ENCODE assay signal across 8 cellular contexts in the genomic region with DNA sequence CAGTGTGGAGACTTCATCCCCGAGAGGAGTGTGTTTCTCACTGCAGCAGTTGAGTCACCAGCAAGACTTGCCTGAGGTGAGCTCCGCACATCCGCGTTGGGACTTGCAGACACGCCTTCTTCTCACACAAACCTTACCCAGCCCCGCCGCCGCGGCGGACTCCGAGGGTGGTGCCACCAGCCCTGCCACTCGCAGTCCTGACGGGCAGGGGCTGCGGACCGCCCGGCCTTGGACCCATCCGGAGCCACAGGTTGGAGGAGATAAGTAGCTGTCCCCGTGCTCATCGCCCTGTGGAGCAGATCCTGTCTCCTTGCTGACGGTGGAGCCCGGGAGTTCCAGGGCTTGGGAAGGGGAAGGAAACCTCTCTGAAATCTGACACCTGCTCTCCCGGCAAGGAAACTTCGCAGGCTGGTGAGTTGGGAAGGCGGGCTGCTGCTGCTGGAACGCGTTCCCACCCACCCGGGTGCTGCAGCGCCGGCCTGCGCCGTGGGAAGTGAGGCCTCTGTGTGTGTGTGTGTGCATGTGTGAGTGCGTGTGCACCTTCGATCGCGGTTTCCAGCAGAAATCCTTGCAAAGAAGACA. TPM values are rescaled to one million over a fixed set of nuclear protein-coding genes. Genes with fewer than 3 reads are reported as not detected.
A peak's percentile ranks its signal among the peaks of the same experiment; 100 is the strongest.
DNase-seq lines count a peak whose midpoint lies in the region; ATAC-seq and TF ChIP-seq lines count a peak whose summit lies in the region.

A gene with protein sequence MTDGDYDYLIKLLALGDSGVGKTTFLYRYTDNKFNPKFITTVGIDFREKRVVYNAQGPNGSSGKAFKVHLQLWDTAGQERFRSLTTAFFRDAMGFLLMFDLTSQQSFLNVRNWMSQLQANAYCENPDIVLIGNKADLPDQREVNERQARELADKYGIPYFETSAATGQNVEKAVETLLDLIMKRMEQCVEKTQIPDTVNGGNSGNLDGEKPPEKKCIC (plus strand): TSS at position 188 of the 582 bp plus-strand sequence. CDS start 49,109 bp downstream, outside the sequence.

- peak within 1 kb of the TSS; percentile 72 for H3K4me3 ChIP-seq in effector memory CD4-positive, alpha-beta T cell (ENCODE audit: insufficient read depth, low read depth, low read length, poor library complexity, severe bottlenecking)

- POLR2A ChIA-PET in activated CD8-positive, alpha-beta T cell treated with anti-CD3 and anti-CD28 coated beads for 36 hours (lab: Charles Lee), result interaction anchor here (1.1 kb wide), 1 partner anchor 110 kb away, joined by 4 read pairs; no protein-coding TSS in a partner anchor

- peaks cover 5% of the 10 kb centered on the region for H3K4me1 ChIP-seq in effector memory CD4-positive, alpha-beta T cell (ENCODE audit: control insufficient read depth, insufficient read depth, low read length, poor library complexity, severe bottlenecking)

- CTCF ChIA-PET in activated CD8-positive, alpha-beta T cell treated with anti-CD3 and anti-CD28 coated beads for 36 hours (lab: Charles Lee), result interaction anchor here (1.1 kb wide), 1 partner anchor 21 kb away, joined by 3 read pairs; no protein-coding TSS in a partner anchor

- no peaks in the 10 kb centered on the region for H3K36me3 Mint-ChIP-seq in activated CD8-positive, alpha-beta T cell treated with anti-CD3 and anti-CD28 coated beads for 36 hours (ENCODE audit: low read depth)
- H3K36me3 Mint-ChIP-seq in memory B cell, result peaks cover 2% of the 10 kb centered on the region

- peak; percentile 100 for ATAC-seq in activated CD8-positive, alpha-beta T cell treated with anti-CD3 and anti-CD28 coated beads for 36 hours
- ATAC-seq in memory B cell (ENCODE audit: low read depth), result peak; percentile 74
- no peak for ATAC-seq in HG02870 (IDR thresholded peaks at IDR 0.05; ENCODE audit: unreplicated experiment)

- H3K9me3 Mint-ChIP-seq in activated CD8-positive, alpha-beta T cell treated with anti-CD3 and anti-CD28 coated beads for 36 hours, result no peaks in the 10 kb centered on the region
- H3K9me3 Mint-ChIP-seq in memory B cell, result peaks cover 3% of the 10 kb centered on the region

- peak within 1 kb of the TSS; percentile 54 for H3K4me3 Mint-ChIP-seq in activated CD8-positive, alpha-beta T cell treated with anti-CD3 and anti-CD28 coated beads for 36 hours
- H3K4me3 Mint-ChIP-seq in memory B cell, result peak within 1 kb of the TSS; percentile 79

- DNase-seq in NCI-H1436 (lab: John Stamatoyannopoulos, UW) (peak; percentile 4), NCI-H1436 treated with DMSO at 0.1 percent for 48 hours (lab: John Stamatoyannopoulos, UW) (no peak), NCI-H510A (lab: John Stamatoyannopoulos, UW) (peak; percentile 59), memory B cell (ENCODE audit: low spot score in 2 of 2) (peak; percentile 7 to 11)
- DNase-seq in activated CD8-positive, alpha-beta T cell treated with anti-CD3 and anti-CD28 coated beads for 36 hours, result peak; percentile 78
- DNase-seq in effector memory CD4-positive, alpha-beta T cell, result peak; percentile 26 to 36 (median 31)
- DNase-seq in stimulated activated CD4-positive, alpha-beta T cell treated with anti-CD3 and anti-CD28 coated beads, TNF-alpha, amount 100 ng/mL, for 24 hours (ENCODE audit: low read depth in 3 of 3), result peak; percentile 38 to 71 (median 52)

- no peaks in the 10 kb centered on the region for H3K36me3 ChIP-seq in effector memory CD4-positive, alpha-beta T cell (ENCODE audit: control insufficient read depth, insufficient read depth, low read length)

- no peak for TF ChIP-seq CTCF in activated CD8-positive, alpha-beta T cell treated with anti-CD3 and anti-CD28 coated beads for 36 hours (IDR thresholded peaks at IDR 0.05)

- no peaks in the 10 kb centered on the region for H3K27me3 ChIP-seq in effector memory CD4-positive, alpha-beta T cell (replicated peaks; ENCODE audit: control insufficient read depth, insufficient read depth, low read length, poor library complexity, severe bottlenecking)

- H3K4me1 Mint-ChIP-seq in activated CD8-positive, alpha-beta T cell treated with anti-CD3 and anti-CD28 coated beads for 36 hours (ENCODE audit: low read depth), result peaks cover 9% of the 10 kb centered on the region
- H3K4me1 Mint-ChIP-seq in memory B cell, result peaks cover 8% of the 10 kb centered on the region

- intact Hi-C loops in activated CD8-positive, alpha-beta T cell treated with anti-CD3 and anti-CD28 coated beads for 36 hours (cut with micrococcal nuclease), result no loop called here

- H3K9me3 ChIP-seq in effector memory CD4-positive, alpha-beta T cell (ENCODE audit: control insufficient read depth, low read length), result no peaks in the 10 kb centered on the region

- peaks cover 17% of the 10 kb centered on the region for H3K27me3 Mint-ChIP-seq in activated CD8-positive, alpha-beta T cell treated with anti-CD3 and anti-CD28 coated beads for 36 hours
- peaks cover 10% of the 10 kb centered on the region for H3K27me3 Mint-ChIP-seq in memory B cell

- no peak within 1 kb of the TSS for H3K27ac Mint-ChIP-seq in activated CD8-positive, alpha-beta T cell treated with anti-CD3 and anti-CD28 coated beads for 36 hours
- no peak within 1 kb of the TSS for H3K27ac Mint-ChIP-seq in memory B cell

- peak within 1 kb of the TSS; percentile 44 for H3K27ac ChIP-seq in effector memory CD4-positive, alpha-beta T cell (ENCODE audit: insufficient read depth, low read length, poor library complexity, severe bottlenecking)

RNA-seq across cellular contexts. Expression of the gene that starts here (rescaled TPM):
- not detected for total RNA-seq in activated CD8-positive, alpha-beta T cell treated with anti-CD3 and anti-CD28 coated beads for 36 hours

Comparison
In these comparisons a context has a peak if more than half of its experiments do, and no peak if none do; other contexts are left out.
1. Peak in DNase-seq and ATAC-seq in activated CD8-positive, alpha-beta T cell treated with anti-CD3 and anti-CD28 coated beads for 36 hours; RNA of the gene not detected or under 1 TPM.